ENCODE assay signal across 8 cellular contexts in genomic region chr12:57477710-57478681, GRCh38. TPM values are rescaled to one million over a fixed set of nuclear protein-coding genes. Genes with fewer than 3 reads are reported as not detected.
DNase-seq lines count a peak whose midpoint lies in the region; ATAC-seq and TF ChIP-seq lines count a peak whose summit lies in the region.
"Had no signal": no experiment of that assay in that cellular context is flagged by ENCODE, and none has a peak within 500 bp of the region (broad histone marks: within the 10 kb centered on the region; RNA-seq: fewer than 3 reads in every experiment).

No MANE protein-coding gene starts in this region.

- peaks cover 61% of the 10 kb centered on the region for H3K4me1 Mint-ChIP-seq in activated CD8-positive, alpha-beta memory T cell treated with anti-CD3 and anti-CD28 coated beads, Interleukin-2, amount 10 ng/mL, durations not matched to agents 7 days and 5 days

- H3K36me3 ChIP-seq in left ventricle myocardium inferior (no peaks in the 10 kb centered on the region), suprapubic skin (no peaks in the 10 kb centered on the region), BE2C (no peaks in the 10 kb centered on the region)

- H3K27me3 Mint-ChIP-seq in activated CD8-positive, alpha-beta memory T cell treated with anti-CD3 and anti-CD28 coated beads, Interleukin-2, amount 10 ng/mL, durations not matched to agents 7 days and 5 days = no peaks in the 10 kb centered on the region

- intact Hi-C loops in left ventricle myocardium inferior (cut with micrococcal nuclease) (no loop called here), head of caudate nucleus (cut with DNase I) (no loop called here)

- peak overlapping the region; percentile 100 for H3K27ac Mint-ChIP-seq in activated CD8-positive, alpha-beta memory T cell treated with anti-CD3 and anti-CD28 coated beads, Interleukin-2, amount 10 ng/mL, durations not matched to agents 7 days and 5 days

- H3K36me3 Mint-ChIP-seq in activated CD8-positive, alpha-beta memory T cell treated with anti-CD3 and anti-CD28 coated beads, Interleukin-2, amount 10 ng/mL, durations not matched to agents 7 days and 5 days = peaks cover 41% of the 10 kb centered on the region

- no peaks in the 10 kb centered on the region for H3K9me3 Mint-ChIP-seq in activated CD8-positive, alpha-beta memory T cell treated with anti-CD3 and anti-CD28 coated beads, Interleukin-2, amount 10 ng/mL, durations not matched to agents 7 days and 5 days (ENCODE audit: low read depth)

- TF ChIP-seq CTCF in left ventricle myocardium inferior (IDR thresholded peaks at IDR 0.05; ENCODE audit: borderline replicate concordance) = no peak
- TF ChIP-seq CTCF in suprapubic skin (IDR thresholded peaks at IDR 0.05) = no peak
- TF ChIP-seq CTCF in BE2C (IDR thresholded peaks at IDR 0.05; ENCODE audit: low read depth, low read length) = no peak

- WGBS in suprapubic skin = 65% methylated on average over 12 of the region's 12 CpGs

- DNase-seq in KBM-7 = peak; percentile 70
- peak; percentile 73 for DNase-seq in activated CD8-positive, alpha-beta memory T cell treated with anti-CD3 and anti-CD28 coated beads, Interleukin-2, amount 10 ng/mL, durations not matched to agents 7 days and 5 days
- no peak for DNase-seq in left ventricle myocardium inferior
- DNase-seq in suprapubic skin (ENCODE audit: low spot score in 2 of 2) = no peak
- no peak for DNase-seq in BE2C
- DNase-seq in head of caudate nucleus = no peak

- no peak for TF ChIP-seq EP300 in suprapubic skin (IDR thresholded peaks at IDR 0.05)

- peak overlapping the region; percentile 89 for H3K4me3 Mint-ChIP-seq in activated CD8-positive, alpha-beta memory T cell treated with anti-CD3 and anti-CD28 coated beads, Interleukin-2, amount 10 ng/mL, durations not matched to agents 7 days and 5 days

- H3K27me3 ChIP-seq in left ventricle myocardium inferior (ENCODE audit: low read depth) = peaks cover 99% of the 10 kb centered on the region
- H3K27me3 ChIP-seq in suprapubic skin = peaks cover 32% of the 10 kb centered on the region
- peaks cover 96% of the 10 kb centered on the region for H3K27me3 ChIP-seq in BE2C

- H3K27ac ChIP-seq in left ventricle myocardium inferior (replicated peaks) (peak overlapping the region; percentile 41), suprapubic skin (peak overlapping the region; percentile 19)
- H3K27ac ChIP-seq: VCaP had no signal

- TF ChIP-seq POLR2A in GM19099 (IDR thresholded peaks at IDR 0.05; ENCODE audit: extremely low read depth, insufficient read length, low read depth) (peak; percentile 52), suprapubic skin (IDR thresholded peaks at IDR 0.05) (peak in 1 of 2 donors; percentile 10)

- in situ Hi-C loops in KBM-7 (cut with MboI; ENCODE audit: low pct_unique_long_range_greater_than_20kb, low sequenced_read_pairs) = no loop called here

- peak overlapping the region; percentile 64 for H3K4me3 ChIP-seq in left ventricle myocardium inferior
- peak overlapping the region; percentile 51 for H3K4me3 ChIP-seq in suprapubic skin
- no peak overlapping the region for H3K4me3 ChIP-seq in BE2C (ENCODE audit: low read depth, low read length)

- CTCF ChIA-PET in activated CD8-positive, alpha-beta memory T cell treated with anti-CD3 and anti-CD28 coated beads, Interleukin-2, amount 10 ng/mL, durations not matched to agents 7 days and 5 days (lab: Charles Lee) = interaction anchor here (0.8 to 12.4 kb wide), 16 partner anchors 9 to 264 kb away, joined by 3 to 193 read pairs (median 5); partner anchors contain the start of genes GLI1, MARS1 and OS9

- no peaks in the 10 kb centered on the region for H3K9me3 ChIP-seq in left ventricle myocardium inferior (replicated peaks)
- no peaks in the 10 kb centered on the region for H3K9me3 ChIP-seq in suprapubic skin
- no peaks in the 10 kb centered on the region; the same call in 1 of the 2 replicates for H3K9me3 ChIP-seq in BE2C

- H3K4me1 ChIP-seq in left ventricle myocardium inferior = peaks cover 20% of the 10 kb centered on the region
- peaks cover 17% of the 10 kb centered on the region for H3K4me1 ChIP-seq in suprapubic skin
- no peaks in the 10 kb centered on the region for H3K4me1 ChIP-seq in BE2C

- ATAC-seq in activated CD8-positive, alpha-beta memory T cell treated with anti-CD3 and anti-CD28 coated beads, Interleukin-2, amount 10 ng/mL, durations not matched to agents 7 days and 5 days = peak; percentile 51

RNA-seq across cellular contexts. Expression of gene ARHGAP9, which starts 1.7 kb away (rescaled TPM):
- total RNA-seq in activated CD8-positive, alpha-beta memory T cell treated with anti-CD3 and anti-CD28 coated beads, Interleukin-2, amount 10 ng/mL, durations not matched to agents 7 days and 5 days = 100 to 1,000 TPM; 234 to 363 TPM
- total RNA-seq in left ventricle myocardium inferior (4.2 TPM), suprapubic skin (1 to 10 TPM; 5.4 to 7.4 (median 5.9) TPM)
- 1.4 TPM for polyA plus RNA-seq in BE2C (2012; ENCODE audit: insufficient read depth, insufficient read length, low read depth)

RNA-seq across cellular contexts. Expression of gene MARS1, which starts 9.9 kb away (rescaled TPM):
- 100 to 1,000 TPM; 283 to 384 TPM for total RNA-seq in activated CD8-positive, alpha-beta memory T cell treated with anti-CD3 and anti-CD28 coated beads, Interleukin-2, amount 10 ng/mL, durations not matched to agents 7 days and 5 days
- total RNA-seq in left ventricle myocardium inferior (73.1 TPM), suprapubic skin (100 to 1,000 TPM in 1 of 4 donors, 10 to 100 TPM in 3; 55.7 to 203 (median 79.7) TPM)
- 846 TPM for polyA plus RNA-seq in BE2C (2012; ENCODE audit: insufficient read depth, insufficient read length, low read depth)

RNA-seq across cellular contexts. Expression of gene GLI1, which starts 18.4 kb away (rescaled TPM):
- total RNA-seq in activated CD8-positive, alpha-beta memory T cell treated with anti-CD3 and anti-CD28 coated beads, Interleukin-2, amount 10 ng/mL, durations not matched to agents 7 days and 5 days = under 1 TPM; 0.52 to 0.53 TPM
- total RNA-seq in left ventricle myocardium inferior (0.93 TPM), suprapubic skin (1 to 10 TPM in 2 of 4 donors, under 1 TPM in 1, not detected in 1; 0.51 to 2.9 (median 2.0) TPM)
- polyA plus RNA-seq in BE2C (2012; ENCODE audit: insufficient read depth, insufficient read length, low read depth) = 1.5 TPM

RNA-seq across cellular contexts. Expression of gene INHBE, which starts 22.9 kb away (rescaled TPM):
- under 1 TPM in 1 of 2 experiments, not detected in 1; 0.35 TPM for total RNA-seq in activated CD8-positive, alpha-beta memory T cell treated with anti-CD3 and anti-CD28 coated beads, Interleukin-2, amount 10 ng/mL, durations not matched to agents 7 days and 5 days
- total RNA-seq in left ventricle myocardium inferior = not detected
- under 1 TPM in 1 of 4 donors, not detected in 3; 0.56 TPM for total RNA-seq in suprapubic skin
- 12.7 TPM for polyA plus RNA-seq in BE2C (2012; ENCODE audit: insufficient read depth, insufficient read length, low read depth)

RNA-seq across cellular contexts. Expression of gene DDIT3, which starts 42.3 kb away (rescaled TPM):
- 10 to 100 TPM; 15.3 to 15.9 TPM for total RNA-seq in activated CD8-positive, alpha-beta memory T cell treated with anti-CD3 and anti-CD28 coated beads, Interleukin-2, amount 10 ng/mL, durations not matched to agents 7 days and 5 days
- total RNA-seq in left ventricle myocardium inferior (20.4 TPM), suprapubic skin (10 to 100 TPM in 3 of 4 donors, 1 to 10 TPM in 1; 8.1 to 33.6 (median 14.4) TPM)
- polyA plus RNA-seq in BE2C (2012; ENCODE audit: insufficient read depth, insufficient read length, low read depth) = 134 TPM

Comparison
In these comparisons a context has a peak if more than half of its experiments do, and no peak if none do; other contexts are left out.
1. DNase-seq: peak in KBM-7 (single experiment) and activated CD8-positive, alpha-beta memory T cell treated with anti-CD3 and anti-CD28 coated beads, Interleukin-2, amount 10 ng/mL, durations not matched to agents 7 days and 5 days (single experiment); none in left ventricle myocardium inferior (single experiment), suprapubic skin (0 of 2), BE2C (single experiment) and head of caudate nucleus (0 of 42).
2. RNA of gene ARHGAP9, which starts 1.7 kb away (total RNA-seq): 234 to 363 TPM in activated CD8-positive, alpha-beta memory T cell treated with anti-CD3 and anti-CD28 coated beads, Interleukin-2, amount 10 ng/mL, durations not matched to agents 7 days and 5 days; 5.4 to 7.4 TPM in suprapubic skin and 4.2 TPM in left ventricle myocardium inferior (single experiment); every median in the first group is over 10 times any median in the second.